In genomic region chr10:101273736-101274135, GRCh38 we compare ENCODE assay signal across 20 cellular contexts. TPM values are rescaled to one million over a fixed set of nuclear protein-coding genes. Genes with fewer than 3 reads are reported as not detected.
"Had no signal": no experiment of that assay in that cellular context is flagged by ENCODE, and none has a peak within 500 bp of the region (broad histone marks: within the 10 kb centered on the region; RNA-seq: fewer than 3 reads in every experiment).

No MANE protein-coding gene starts in this region.

- DNase-seq: KBM-7, MG63, NCI-H1092, NCI-H1105 treated with DMSO at 0.1 percent for 48 hours, NCI-H1417 treated with DMSO at 0.1 percent for 48 hours, NCI-H146, NCI-H1694 treated with DMSO at 0.1 percent for 48 hours, NCI-H1930, NCI-H2081, NCI-H2107, NCI-H2227 treated with DMSO at 0.1 percent for 48 hours, NCI-H524, NCI-H69, NCI-H774, PC-3, SHP77, SK-N-SH had no signal

- H3K9ac ChIP-seq: SK-N-SH had no signal

- H3K4me2 ChIP-seq: SK-N-SH had no signal

- H3K4me3 ChIP-seq: MG63 had no signal

- H3K9me3 ChIP-seq: MG63, SK-N-SH had no signal

- H3K27me3 ChIP-seq: MG63 had no signal

- H3K27ac ChIP-seq: RWPE1 had no signal

- H3K36me3 ChIP-seq: MG63 had no signal

RNA-seq across cellular contexts. Expression of gene LBX1, which starts 44.5 kb away (rescaled TPM):
- total RNA-seq: HT-29, PC-3, SK-MEL-5 had no signal
- polyA plus RNA-seq: SK-N-SH had no signal
